Comparison of ENCODE assay signal across 29 cellular contexts in genomic region chr17:39169101-39169500, GRCh38. TPM values are rescaled to one million over a fixed set of nuclear protein-coding genes. Genes with fewer than 3 reads are reported as not detected.
"Had no signal": no experiment of that assay in that cellular context is flagged by ENCODE, and none has a peak within 500 bp of the region (broad histone marks: within the 10 kb centered on the region; RNA-seq: fewer than 3 reads in every experiment).

No MANE protein-coding gene starts in this region.

- ATAC-seq: activated CD4-positive, CD25-positive, alpha-beta regulatory T cell treated with anti-CD3 and anti-CD28 coated beads, Interleukin-2, amount 50 U/mL, for 24 hours; activated CD8-positive, alpha-beta memory T cell treated with anti-CD3 and anti-CD28 coated beads, Interleukin-2, amount 10 ng/mL, durations not matched to agents 7 days and 5 days; activated CD8-positive, alpha-beta T cell treated with anti-CD3 and anti-CD28 coated beads for 36 hours; left cardiac atrium; right lobe of liver; T-helper 17 cell had no signal

- H3K4me3 Mint-ChIP-seq: activated CD4-positive, alpha-beta T cell treated with anti-CD3 and anti-CD28 coated beads, Interleukin-2, amount 10 ng/mL, durations not matched to agents 24 days and 14 days; activated CD8-positive, alpha-beta memory T cell treated with anti-CD3 and anti-CD28 coated beads, Interleukin-2, amount 10 ng/mL, durations not matched to agents 7 days and 5 days; activated CD8-positive, alpha-beta T cell treated with anti-CD3 and anti-CD28 coated beads for 36 hours; activated T-helper 1 cell treated with anti-CD3 and anti-CD28 coated beads, Interleukin-12 subunit alpha, Interleukin-12 subunit beta, Interleukin-2, Interleukin-4 antibody, amounts not matched to agents 30 ng/mL and 10 ng/mL and 1 ng/mL, durations not matched to agents 14 hours and 24 hours and 36 hours; brain; nephron progenitor cell; stimulated activated naive CD8-positive, alpha-beta T cell treated with anti-CD3 and anti-CD28 coated beads, Interleukin-15, Interleukin-2, amounts not matched to agents 100 ng/mL and 50 ng/mL, for 24 hours; T-helper 17 cell had no signal

- H3K9me3 Mint-ChIP-seq: activated T-helper 1 cell treated with anti-CD3 and anti-CD28 coated beads, Interleukin-12 subunit alpha, Interleukin-12 subunit beta, Interleukin-2, Interleukin-4 antibody, amounts not matched to agents 30 ng/mL and 10 ng/mL and 1 ng/mL, durations not matched to agents 14 hours and 24 hours and 36 hours; stimulated activated naive CD8-positive, alpha-beta T cell treated with anti-CD3 and anti-CD28 coated beads, Interleukin-15, Interleukin-2, amounts not matched to agents 100 ng/mL and 50 ng/mL, for 24 hours had no signal

- DNase-seq: activated CD4-positive, alpha-beta T cell treated with anti-CD3 and anti-CD28 coated beads, Interleukin-2, amount 10 ng/mL, durations not matched to agents 24 days and 14 days; activated CD8-positive, alpha-beta memory T cell treated with anti-CD3 and anti-CD28 coated beads, Interleukin-2, amount 10 ng/mL, durations not matched to agents 7 days and 5 days; activated CD8-positive, alpha-beta T cell treated with anti-CD3 and anti-CD28 coated beads for 36 hours; activated gamma-delta T cell; activated naive CD4-positive, alpha-beta T cell treated with anti-CD3 and anti-CD28 coated beads, Interleukin-2, amount 50 U/mL, for 16 hours; activated T-cell treated with anti-CD3 and anti-CD28 coated beads for 4 hours; aorta; dermis blood vessel endothelial cell; effector CD8-positive, alpha-beta T cell; foreskin melanocyte; glutamatergic neuron; hippocampal formation; left cardiac atrium; midbrain; nephron progenitor cell; nucleus accumbens; right lobe of liver; stimulated activated CD4-positive, alpha-beta T cell treated with anti-CD3 and anti-CD28 coated beads, Interleukin-1b, Interleukin-23, amount 100 ng/mL, for 48 hours; substantia nigra; T-helper 17 cell; tibial artery had no signal

- H3K27ac Mint-ChIP-seq: activated CD4-positive, alpha-beta T cell treated with anti-CD3 and anti-CD28 coated beads, Interleukin-2, amount 10 ng/mL, durations not matched to agents 24 days and 14 days; activated CD8-positive, alpha-beta memory T cell treated with anti-CD3 and anti-CD28 coated beads, Interleukin-2, amount 10 ng/mL, durations not matched to agents 7 days and 5 days; activated CD8-positive, alpha-beta T cell treated with anti-CD3 and anti-CD28 coated beads for 36 hours; activated T-helper 1 cell treated with anti-CD3 and anti-CD28 coated beads, Interleukin-12 subunit alpha, Interleukin-12 subunit beta, Interleukin-2, Interleukin-4 antibody, amounts not matched to agents 30 ng/mL and 10 ng/mL and 1 ng/mL, durations not matched to agents 14 hours and 24 hours and 36 hours; nephron progenitor cell; stimulated activated naive CD8-positive, alpha-beta T cell treated with anti-CD3 and anti-CD28 coated beads, Interleukin-15, Interleukin-2, amounts not matched to agents 100 ng/mL and 50 ng/mL, for 24 hours; T-helper 17 cell had no signal

- H3K36me3 Mint-ChIP-seq: brain had no signal

RNA-seq across cellular contexts. Expression of gene ARL5C, which starts 3.1 kb away (rescaled TPM):
- total RNA-seq: activated CD4-positive, alpha-beta T cell treated with anti-CD3 and anti-CD28 coated beads, Interleukin-2, amount 10 ng/mL, durations not matched to agents 24 days and 14 days; activated CD8-positive, alpha-beta T cell treated with anti-CD3 and anti-CD28 coated beads for 36 hours; activated T-helper 1 cell treated with anti-CD3 and anti-CD28 coated beads, Interleukin-12 subunit alpha, Interleukin-12 subunit beta, Interleukin-2, Interleukin-4 antibody, amounts not matched to agents 30 ng/mL and 10 ng/mL and 1 ng/mL, durations not matched to agents 14 hours and 24 hours and 36 hours; cardiac septum; dermis blood vessel endothelial cell; left cardiac atrium; liver; right lobe of liver; T-helper 17 cell; ureter had no signal
- polyA plus RNA-seq: aorta, esophagus, liver had no signal

RNA-seq across cellular contexts. Expression of gene PLXDC1, which starts 17.7 kb away (rescaled TPM):
- total RNA-seq: dermis blood vessel endothelial cell had no signal

RNA-seq across cellular contexts. Expression of gene STAC2, which starts 56.6 kb away (rescaled TPM):
- total RNA-seq: activated CD4-positive, alpha-beta T cell treated with anti-CD3 and anti-CD28 coated beads, Interleukin-2, amount 10 ng/mL, durations not matched to agents 24 days and 14 days; activated CD8-positive, alpha-beta memory T cell treated with anti-CD3 and anti-CD28 coated beads, Interleukin-2, amount 10 ng/mL, durations not matched to agents 7 days and 5 days; liver; right lobe of liver; T-helper 17 cell had no signal
- polyA plus RNA-seq: liver had no signal
